In genomic region chr16:46690281-46691178, GRCh38 we compare ENCODE assay signal across 8 cellular contexts. TPM values are rescaled to one million over a fixed set of nuclear protein-coding genes. Genes with fewer than 3 reads are reported as not detected.
DNase-seq lines count a peak whose midpoint lies in the region; ATAC-seq and TF ChIP-seq lines count a peak whose summit lies in the region.

No MANE protein-coding gene starts in this region.

- peaks cover 0 to 40% (median 35%) of the 10 kb centered on the region in 4 donors for H3K4me1 ChIP-seq in sigmoid colon

- intact Hi-C loops in sigmoid colon (cut with DNase I): no loop called here

- peak; percentile 24 for DNase-seq in GM12865 (ENCODE audit: low read depth)
- DNase-seq in RKO (ENCODE audit: low spot score): peak; percentile 66
- peak; percentile 49 for DNase-seq in fibroblast of pulmonary artery (ENCODE audit: low read depth)
- no peak for DNase-seq in sigmoid colon
- no peak for DNase-seq in COR-L47 (lab: John Stamatoyannopoulos, UW)
- no peak for DNase-seq in NCI-H1436 (lab: John Stamatoyannopoulos, UW)
- no peak for DNase-seq in NCI-H2171 treated with DMSO at 0.1 percent for 48 hours (lab: John Stamatoyannopoulos, UW)

- 4 to 17% methylated on average over 21 of the region's 21 CpGs for WGBS in sigmoid colon, 2 donors

- TF ChIP-seq POLR2A in sigmoid colon (IDR thresholded peaks at IDR 0.05): no peak

- peak overlapping the region in 3 of 4 donors; percentile 89 to 94 (median 93) for H3K27ac ChIP-seq in sigmoid colon

- no peaks in the 10 kb centered on the region for H3K9me3 ChIP-seq in sigmoid colon

- H3K4me3 ChIP-seq in GM12865 (ENCODE audit: low read depth, low read length) (peak overlapping the region; percentile 95), fibroblast of pulmonary artery (replicated peaks; ENCODE audit: low read depth, low read length) (peak overlapping the region; percentile 91), sigmoid colon (peak overlapping the region in 3 of 4 donors; percentile 90 to 97 (median 94))

- TF ChIP-seq CTCF in GM12865 (IDR thresholded peaks at IDR 0.05; ENCODE audit: insufficient read depth, low read depth, low read length, missing control alignments) (no peak), fibroblast of pulmonary artery (IDR thresholded peaks at IDR 0.05; ENCODE audit: low read length, missing control alignments) (no peak), sigmoid colon (IDR thresholded peaks at IDR 0.05) (no peak)

- no peak for ATAC-seq in HG03095 (IDR thresholded peaks at IDR 0.05; ENCODE audit: unreplicated experiment)

- no peaks in the 10 kb centered on the region for H3K27me3 ChIP-seq in sigmoid colon

- no peaks in the 10 kb centered on the region for H3K36me3 ChIP-seq in sigmoid colon

- no peak for TF ChIP-seq EP300 in sigmoid colon (IDR thresholded peaks at IDR 0.05)

RNA-seq across cellular contexts. Expression of gene ORC6, which starts 1.1 kb away (rescaled TPM):
- 1 to 10 TPM in 2 of 4 donors, under 1 TPM in 2; 0.33 to 2.5 (median 0.83) TPM for total RNA-seq in sigmoid colon
- polyA plus RNA-seq in sigmoid colon: 1 to 10 TPM; 2.4 to 9.2 (median 6.7) TPM

RNA-seq across cellular contexts. Expression of gene VPS35, which starts 1.6 kb away (rescaled TPM):
- 10 to 100 TPM; 44.4 to 61.8 (median 59.2) TPM for total RNA-seq in sigmoid colon
- 10 to 100 TPM; 28.7 to 43.7 (median 43.2) TPM for polyA plus RNA-seq in sigmoid colon

RNA-seq across cellular contexts. Expression of gene MYLK3, which starts 57.6 kb away (rescaled TPM):
- total RNA-seq in sigmoid colon: under 1 TPM in 3 of 4 donors, not detected in 1; under 0.01 to 0.16 (median 0.14) TPM
- under 1 TPM; under 0.01 to 0.07 (median under 0.01) TPM for polyA plus RNA-seq in sigmoid colon

Comparison
In these comparisons a context has a peak if more than half of its experiments do, and no peak if none do; other contexts are left out.
1. DNase-seq: peak in GM12865 (single experiment), RKO (single experiment) and fibroblast of pulmonary artery (single experiment); none in sigmoid colon (single experiment), COR-L47 (single experiment), NCI-H1436 (single experiment) and NCI-H2171 treated with DMSO at 0.1 percent for 48 hours (single experiment).
2. Peak in every context shown above with its lines, with median percentiles within 50 percentile points of each other: H3K4me3 ChIP-seq.